22 cellular contexts compared by ENCODE assay signal in genomic region chr10:48227213-48227612, GRCh38. TPM values are rescaled to one million over a fixed set of nuclear protein-coding genes. Genes with fewer than 3 reads are reported as not detected.
A peak's percentile ranks its signal among the peaks of the same experiment; 100 is the strongest.
DNase-seq lines count a peak whose midpoint lies in the region; ATAC-seq, FAIRE-seq and TF ChIP-seq lines count a peak whose summit lies in the region.
"Had no signal": no experiment of that assay in that cellular context is flagged by ENCODE, and none has a peak within 500 bp of the region (broad histone marks: within the 10 kb centered on the region; RNA-seq: fewer than 3 reads in every experiment).

No MANE protein-coding gene starts in this region.

- H4K20me1 ChIP-seq in neural progenitor cell (ENCODE audit: low read depth): no peaks in the 10 kb centered on the region

- peak; percentile 20 for DNase-seq in DMS79 treated with DMSO at 0.1 percent for 48 hours (lab: John Stamatoyannopoulos, UW)
- DNase-seq in NCI-H1694 treated with DMSO at 0.1 percent for 48 hours (lab: John Stamatoyannopoulos, UW): peak; percentile 32
- peak; percentile 28 for DNase-seq in NCI-H524 treated with DMSO at 0.1 percent for 48 hours (lab: John Stamatoyannopoulos, UW)
- no peak for DNase-seq in neural progenitor cell (ENCODE audit: low spot score)
- DNase-seq in kidney: no peak
- DNase-seq in stimulated activated CD4-positive, alpha-beta T cell treated with anti-CD3 and anti-CD28 coated beads, Interleukin-4, amount 100 ng/mL, for 24 hours: no peak
- DNase-seq: Calu3; KG1; NCI-H1092; NCI-H146; NCI-H510A; NK-92 treated with Interleukin-12 subunit alpha and Interleukin-12 subunit beta, amount 100 ng/mL, for 24 hours; SHP77; T-helper 1 cell had no signal

- no peaks in the 10 kb centered on the region for H3K27me3 ChIP-seq in neural progenitor cell

- H3K9me3 Mint-ChIP-seq in neural progenitor cell: no peaks in the 10 kb centered on the region

- no peak overlapping the region for H2AFZ ChIP-seq in neural progenitor cell (replicated peaks)

- no peak for TF ChIP-seq CTCF in neural progenitor cell (IDR thresholded peaks at IDR 0.05)
- TF ChIP-seq CTCF in kidney (IDR thresholded peaks at IDR 0.05; ENCODE audit: borderline replicate concordance, extremely low read depth, insufficient read depth): no peak

- H3F3A ChIP-seq in neural progenitor cell (ENCODE audit: low read depth): no peaks in the 10 kb centered on the region

- intact Hi-C loops in kidney (cut with DNase I): no loop called here

- H3K9ac ChIP-seq in neural progenitor cell (no peak overlapping the region), kidney (ENCODE audit: low read length in 2 of 2) (no peak overlapping the region)

- H3K4me1 ChIP-seq in neural progenitor cell: peaks cover 6% of the 10 kb centered on the region
- H3K4me1 ChIP-seq in kidney (ENCODE audit: control insufficient read depth in 1 of 2, insufficient read depth in 1 of 2, low read depth in 1 of 2, low read length in 2 of 2): no peaks in the 10 kb centered on the region

- no peaks in the 10 kb centered on the region for H3K79me2 ChIP-seq in neural progenitor cell (ENCODE audit: low read depth)

- peak overlapping the region; percentile 26 for H3K4me2 ChIP-seq in neural progenitor cell

- ATAC-seq in GM18861 (IDR thresholded peaks at IDR 0.05; ENCODE audit: unreplicated experiment): no peak
- ATAC-seq: HepG2, SK-N-SH treated with all-trans-retinoic acid at 6 μM for 48 hours had no signal

- H3K4me3 Mint-ChIP-seq in neural progenitor cell: no peak overlapping the region

- H3K27me3 Mint-ChIP-seq in neural progenitor cell (ENCODE audit: insufficient read depth, low read depth): no peaks in the 10 kb centered on the region

- FAIRE-seq in kidney (lab: Jason Lieb, UNC): no peak
- FAIRE-seq: GM12892, H54, HepG2 had no signal

- H3K4me3 ChIP-seq in neural progenitor cell (no peak overlapping the region), kidney (ENCODE audit: low read length in 2 of 2) (no peak overlapping the region)

- H3K9me3 ChIP-seq in neural progenitor cell (ENCODE audit: low read depth) (no peaks in the 10 kb centered on the region), kidney (ENCODE audit: control insufficient read depth in 1 of 2, low read length in 2 of 2) (no peaks in the 10 kb centered on the region)

- no peak overlapping the region for H3K27ac Mint-ChIP-seq in neural progenitor cell

- H3K36me3 ChIP-seq in neural progenitor cell: no peaks in the 10 kb centered on the region
- H3K36me3 ChIP-seq in kidney (ENCODE audit: control insufficient read depth in 1 of 2, insufficient read depth in 2 of 2, low read length in 2 of 2): no peaks in the 10 kb centered on the region

- H3K27ac ChIP-seq in neural progenitor cell (no peak overlapping the region), kidney (ENCODE audit: low read depth in 2 of 2, low read length in 2 of 2) (no peak overlapping the region)

- no peaks in the 10 kb centered on the region for H3K36me3 Mint-ChIP-seq in neural progenitor cell

- peaks cover 9% of the 10 kb centered on the region for H3K4me1 Mint-ChIP-seq in neural progenitor cell

RNA-seq across cellular contexts. Expression of gene FRMPD2, which starts 47.3 kb away (rescaled TPM):
- 0.22 TPM in 1 of 2 replicates, not detected in the other for total RNA-seq in neural progenitor cell (ENCODE audit: low replicate concordance)
- 0.47 TPM for total RNA-seq in kidney
- polyA plus RNA-seq in kidney (ENCODE audit: insufficient read depth, low read depth, low replicate concordance): 0.34 TPM
- total RNA-seq: Daoy, M059J, OCI-LY7 had no signal

Comparison
In these comparisons a context has a peak if more than half of its experiments do, and no peak if none do; other contexts are left out.
1. DNase-seq: peak in DMS79 treated with DMSO at 0.1 percent for 48 hours (single experiment), NCI-H1694 treated with DMSO at 0.1 percent for 48 hours (single experiment) and NCI-H524 treated with DMSO at 0.1 percent for 48 hours (single experiment); none in neural progenitor cell (single experiment), kidney (single experiment) and stimulated activated CD4-positive, alpha-beta T cell treated with anti-CD3 and anti-CD28 coated beads, Interleukin-4, amount 100 ng/mL, for 24 hours (single experiment).